8 cellular contexts compared by ENCODE assay signal in the genomic region with DNA sequence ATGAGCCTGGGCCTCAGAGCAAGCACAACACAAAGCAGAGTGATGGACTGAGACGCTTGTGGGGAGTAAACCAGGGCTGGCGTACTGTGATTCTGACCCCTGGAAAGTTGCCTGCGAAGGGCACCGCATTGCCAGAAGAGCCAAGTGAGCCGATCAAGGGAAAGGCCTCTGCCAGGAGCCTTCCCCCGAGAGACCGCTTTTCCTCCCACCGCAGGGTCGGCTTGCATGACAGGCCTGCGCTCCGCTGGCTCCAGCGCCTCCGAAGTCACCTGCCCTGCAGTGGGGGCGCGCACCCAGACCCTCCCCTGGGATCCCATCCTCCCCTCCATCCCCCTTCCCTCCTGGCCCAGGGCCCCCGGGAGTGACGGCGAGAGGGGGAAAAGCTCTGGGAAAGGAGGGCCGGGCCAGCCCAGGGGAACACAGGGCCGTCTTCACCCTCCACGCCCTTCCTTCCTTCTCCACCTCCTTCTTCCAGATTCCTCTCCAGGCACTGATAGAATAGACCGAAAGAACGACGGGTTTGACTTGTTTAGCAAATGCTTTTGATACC.
DNase-seq lines count a peak whose midpoint lies in the region; ATAC-seq lines count a peak whose summit lies in the region.

No MANE protein-coding gene starts in this region.

- H3K9me3 Mint-ChIP-seq in dendritic cell treated with granulocyte-macrophage colony-stimulating factor and Interleukin-4, amounts not matched to agents 40 ng/mL and 50 ng/mL, for 4 days = no peaks in the 10 kb centered on the region
- no peaks in the 10 kb centered on the region for H3K9me3 Mint-ChIP-seq in memory B cell

- peak overlapping the region; percentile 76 for H3K27ac Mint-ChIP-seq in dendritic cell treated with granulocyte-macrophage colony-stimulating factor and Interleukin-4, amounts not matched to agents 40 ng/mL and 50 ng/mL, for 4 days
- H3K27ac Mint-ChIP-seq in memory B cell = peak overlapping the region; percentile 76

- peaks cover 12% of the 10 kb centered on the region for H3K27me3 Mint-ChIP-seq in dendritic cell treated with granulocyte-macrophage colony-stimulating factor and Interleukin-4, amounts not matched to agents 40 ng/mL and 50 ng/mL, for 4 days
- H3K27me3 Mint-ChIP-seq in memory B cell = peaks cover 5% of the 10 kb centered on the region

- peak; percentile 19 for DNase-seq in NCI-H345 (lab: John Stamatoyannopoulos, UW)
- no peak for DNase-seq in NCI-H345 treated with DMSO at 0.1 percent for 48 hours (lab: John Stamatoyannopoulos, UW; ENCODE audit: unreplicated experiment)
- peak; percentile 56 for DNase-seq in NCI-H69 (lab: John Stamatoyannopoulos, UW)
- no peak for DNase-seq in memory B cell (ENCODE audit: low spot score in 2 of 2)
- no peak for DNase-seq in NCI-H2196 (lab: John Stamatoyannopoulos, UW; ENCODE audit: unreplicated experiment)

- peaks cover 19% of the 10 kb centered on the region for H3K4me1 Mint-ChIP-seq in dendritic cell treated with granulocyte-macrophage colony-stimulating factor and Interleukin-4, amounts not matched to agents 40 ng/mL and 50 ng/mL, for 4 days (ENCODE audit: low read depth)
- H3K4me1 Mint-ChIP-seq in memory B cell = peaks cover 12% of the 10 kb centered on the region

- 8% methylated on average over 24 of the region's 24 CpGs for WGBS in urinary bladder

- ATAC-seq in HG02763 (IDR thresholded peaks at IDR 0.05; ENCODE audit: unreplicated experiment) (peak; percentile 14), memory B cell (ENCODE audit: low read depth) (peak; percentile 9)

- peak overlapping the region; percentile 33 for H3K4me3 ChIP-seq in urinary bladder (ENCODE audit: low read depth, low read length)

- H3K4me3 Mint-ChIP-seq in dendritic cell treated with granulocyte-macrophage colony-stimulating factor and Interleukin-4, amounts not matched to agents 40 ng/mL and 50 ng/mL, for 4 days = peak overlapping the region; percentile 87
- H3K4me3 Mint-ChIP-seq in memory B cell = peak overlapping the region; percentile 90

- no peaks in the 10 kb centered on the region for H3K36me3 Mint-ChIP-seq in dendritic cell treated with granulocyte-macrophage colony-stimulating factor and Interleukin-4, amounts not matched to agents 40 ng/mL and 50 ng/mL, for 4 days (ENCODE audit: low read depth)
- no peaks in the 10 kb centered on the region for H3K36me3 Mint-ChIP-seq in memory B cell

- intact Hi-C loops in dendritic cell treated with granulocyte-macrophage colony-stimulating factor and Interleukin-4, amounts not matched to agents 40 ng/mL and 50 ng/mL, for 4 days (cut with micrococcal nuclease) = loop anchor here (1.0 to 10.0 kb wide), 5 partner anchors 82 to 371 kb away; partner anchors contain the start of genes DENND2C, NRAS and TRIM33

- H3K4me1 ChIP-seq in urinary bladder (ENCODE audit: insufficient read depth) = no peaks in the 10 kb centered on the region

- H3K27ac ChIP-seq in urinary bladder (ENCODE audit: low read depth) = peak overlapping the region; percentile 32

- no peaks in the 10 kb centered on the region for H3K36me3 ChIP-seq in urinary bladder (ENCODE audit: insufficient read depth)

Comparison
In these comparisons a context has a peak if more than half of its experiments do, and no peak if none do; other contexts are left out.
1. DNase-seq: peak in NCI-H345 (single experiment) and NCI-H69 (single experiment); none in NCI-H345 treated with DMSO at 0.1 percent for 48 hours (single experiment), memory B cell (0 of 2) and NCI-H2196 (single experiment).